15 cellular contexts compared by ENCODE assay signal in the genomic region with DNA sequence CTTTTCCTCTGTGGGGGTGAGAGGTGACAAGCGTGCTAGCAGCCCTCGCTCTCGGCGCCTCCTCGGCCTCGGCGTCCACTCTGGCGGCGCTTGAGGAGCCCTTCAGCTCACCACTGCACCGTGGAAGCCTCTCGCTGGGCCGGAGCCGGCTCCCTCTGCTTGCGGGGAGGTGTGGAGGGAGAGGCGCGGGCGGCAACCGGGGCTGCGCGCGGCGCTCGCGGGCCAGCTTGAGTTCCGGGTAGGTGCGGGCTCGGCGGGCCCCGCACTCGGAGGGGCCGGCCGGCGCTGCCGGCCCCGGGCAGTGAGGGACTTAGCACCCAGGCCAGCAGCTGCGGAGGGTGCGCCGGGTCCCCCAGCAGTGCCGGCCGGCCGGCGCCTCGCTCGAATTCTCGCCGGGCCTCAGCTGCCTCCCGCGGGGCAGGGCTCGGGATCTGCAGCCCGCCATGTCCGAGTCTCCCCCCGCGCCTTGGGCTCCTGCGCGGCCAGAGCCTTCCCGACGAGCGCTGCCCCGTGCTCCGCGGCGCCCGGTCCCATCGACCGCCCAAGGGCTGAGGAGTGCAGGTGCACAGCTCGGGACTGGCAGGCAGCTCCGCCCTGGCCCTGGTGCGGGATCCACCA.
DNase-seq lines count a peak whose midpoint lies in the region; ATAC-seq and TF ChIP-seq lines count a peak whose summit lies in the region.
"Had no signal": no experiment of that assay in that cellular context is flagged by ENCODE, and none has a peak within 500 bp of the region (broad histone marks: within the 10 kb centered on the region; RNA-seq: fewer than 3 reads in every experiment).

No MANE protein-coding gene starts in this region.

- ATAC-seq in activated CD8-positive, alpha-beta T cell treated with anti-CD3 and anti-CD28 coated beads for 36 hours = no peak
- no peak for ATAC-seq in activated CD4-positive, alpha-beta T cell treated with anti-CD3 and anti-CD28 coated beads for 36 hours
- ATAC-seq in GM21737 (IDR thresholded peaks at IDR 0.05; ENCODE audit: unreplicated experiment) = no peak
- ATAC-seq: T-cell had no signal

- TF ChIP-seq POLR2A in sigmoid colon (IDR thresholded peaks at IDR 0.05) = no peak

- no peak for TF ChIP-seq CTCF in colonic mucosa (IDR thresholded peaks at IDR 0.05)
- no peak for TF ChIP-seq CTCF in sigmoid colon (IDR thresholded peaks at IDR 0.05)
- TF ChIP-seq CTCF in activated CD8-positive, alpha-beta T cell treated with anti-CD3 and anti-CD28 coated beads for 36 hours (IDR thresholded peaks at IDR 0.05) = no peak

- peak overlapping the region; percentile 52 for H3K4me3 ChIP-seq in HUES48 (ENCODE audit: low read depth, low read length)
- peak overlapping the region; percentile 30 for H3K4me3 ChIP-seq in colonic mucosa
- peak overlapping the region; percentile 38 for H3K4me3 ChIP-seq in iPS-18a (ENCODE audit: low read length)
- peak overlapping the region in 3 of 4 donors; percentile 31 to 55 (median 52) for H3K4me3 ChIP-seq in sigmoid colon

- no peaks in the 10 kb centered on the region for H3K36me3 Mint-ChIP-seq in activated CD8-positive, alpha-beta T cell treated with anti-CD3 and anti-CD28 coated beads for 36 hours (ENCODE audit: low read depth)
- no peaks in the 10 kb centered on the region for H3K36me3 Mint-ChIP-seq in activated CD4-positive, alpha-beta T cell treated with anti-CD3 and anti-CD28 coated beads for 36 hours (ENCODE audit: low read depth)
- H3K36me3 Mint-ChIP-seq: activated CD4-positive, alpha-beta memory T cell treated with anti-CD3 and anti-CD28 coated beads for 36 hours; CD4-positive, CD25-positive, alpha-beta regulatory T cell; T-cell had no signal

- intact Hi-C loops in colonic mucosa (cut with DNase I) (no loop called here), sigmoid colon (cut with DNase I) (no loop called here)
- intact Hi-C loops in activated CD8-positive, alpha-beta T cell treated with anti-CD3 and anti-CD28 coated beads for 36 hours (cut with micrococcal nuclease) = no loop called here
- intact Hi-C loops in activated CD4-positive, alpha-beta T cell treated with anti-CD3 and anti-CD28 coated beads for 36 hours (cut with DNase I, micrococcal nuclease) = no loop called here

- H3K9ac ChIP-seq in HUES48 (ENCODE audit: low read depth, low read length) (no peak overlapping the region), colonic mucosa (ENCODE audit: low read depth in 2 of 2, low read length in 2 of 2) (no peak overlapping the region), iPS-18a (ENCODE audit: low read length) (no peak overlapping the region)

- H3K36me3 ChIP-seq in HUES48 (ENCODE audit: control insufficient read depth, insufficient read depth, low read length) (no peaks in the 10 kb centered on the region), colonic mucosa (no peaks in the 10 kb centered on the region), iPS-18a (ENCODE audit: control insufficient read depth, low read depth, low read length) (no peaks in the 10 kb centered on the region), sigmoid colon (no peaks in the 10 kb centered on the region)

- 8 to 17% methylated on average over 68 of the region's 68 CpGs for WGBS in sigmoid colon, 2 donors

- H3K4me1 ChIP-seq in HUES48 (ENCODE audit: control insufficient read depth, insufficient read depth, low read length) = peaks cover 3% of the 10 kb centered on the region; the same call in 1 of the 2 replicates
- H3K4me1 ChIP-seq in colonic mucosa = no peaks in the 10 kb centered on the region
- H3K4me1 ChIP-seq in iPS-18a (ENCODE audit: control insufficient read depth, low read depth, low read length) = no peaks in the 10 kb centered on the region
- H3K4me1 ChIP-seq in sigmoid colon = peaks cover 0 to 9% (median 0%) of the 10 kb centered on the region in 4 donors

- peaks cover 39% of the 10 kb centered on the region for H3K27me3 Mint-ChIP-seq in activated CD8-positive, alpha-beta T cell treated with anti-CD3 and anti-CD28 coated beads for 36 hours
- peaks cover 42% of the 10 kb centered on the region for H3K27me3 Mint-ChIP-seq in activated CD4-positive, alpha-beta T cell treated with anti-CD3 and anti-CD28 coated beads for 36 hours

- TF ChIP-seq EP300 in sigmoid colon (IDR thresholded peaks at IDR 0.05) = no peak

- CTCF ChIA-PET in activated CD8-positive, alpha-beta T cell treated with anti-CD3 and anti-CD28 coated beads for 36 hours (lab: Charles Lee) = no interaction called here
- CTCF ChIA-PET in activated CD4-positive, alpha-beta T cell treated with anti-CD3 and anti-CD28 coated beads for 36 hours (lab: Charles Lee) = no interaction called here

- H3K27ac ChIP-seq in HUES48 (ENCODE audit: low read depth, low read length) = no peak overlapping the region
- H3K27ac ChIP-seq in colonic mucosa = no peak overlapping the region
- H3K27ac ChIP-seq in iPS-18a (ENCODE audit: low read length) = no peak overlapping the region
- peak overlapping the region in 2 of 4 donors; percentile 2 to 28 for H3K27ac ChIP-seq in sigmoid colon

- H3K27me3 ChIP-seq in HUES48 (ENCODE audit: control insufficient read depth, insufficient read depth, low read length) (peaks cover 58% of the 10 kb centered on the region), colonic mucosa (no peaks in the 10 kb centered on the region), iPS-18a (ENCODE audit: control insufficient read depth, insufficient read depth, low read length) (peaks cover 51% of the 10 kb centered on the region), sigmoid colon (peaks cover 0 to 43% (median 24%) of the 10 kb centered on the region in 3 donors)

- H3K9me3 ChIP-seq in HUES48 (ENCODE audit: control insufficient read depth, insufficient read depth, low read length) (no peaks in the 10 kb centered on the region), colonic mucosa (no peaks in the 10 kb centered on the region), iPS-18a (ENCODE audit: control insufficient read depth, low read depth, low read length) (no peaks in the 10 kb centered on the region), sigmoid colon (no peaks in the 10 kb centered on the region)

- POLR2A ChIA-PET in activated CD8-positive, alpha-beta T cell treated with anti-CD3 and anti-CD28 coated beads for 36 hours (lab: Charles Lee) = no interaction called here
- POLR2A ChIA-PET in activated CD4-positive, alpha-beta T cell treated with anti-CD3 and anti-CD28 coated beads for 36 hours (lab: Charles Lee) = no interaction called here

- H3K4me3 Mint-ChIP-seq in activated CD8-positive, alpha-beta T cell treated with anti-CD3 and anti-CD28 coated beads for 36 hours = no peak overlapping the region
- no peak overlapping the region for H3K4me3 Mint-ChIP-seq in activated CD4-positive, alpha-beta T cell treated with anti-CD3 and anti-CD28 coated beads for 36 hours
- H3K4me3 Mint-ChIP-seq: activated CD4-positive, alpha-beta memory T cell treated with anti-CD3 and anti-CD28 coated beads for 36 hours; activated naive CD4-positive, alpha-beta T cell treated with anti-CD3 and anti-CD28 coated beads, Interleukin-2, amount 50 U/mL, for 24 hours; CD4-positive, CD25-positive, alpha-beta regulatory T cell; T-cell had no signal

- peaks cover 5% of the 10 kb centered on the region for H3K9me3 Mint-ChIP-seq in activated CD8-positive, alpha-beta T cell treated with anti-CD3 and anti-CD28 coated beads for 36 hours
- no peaks in the 10 kb centered on the region for H3K9me3 Mint-ChIP-seq in activated CD4-positive, alpha-beta T cell treated with anti-CD3 and anti-CD28 coated beads for 36 hours (ENCODE audit: low read depth)

- DNase-seq in colonic mucosa = peak; percentile 25
- no peak for DNase-seq in sigmoid colon
- DNase-seq in activated CD8-positive, alpha-beta T cell treated with anti-CD3 and anti-CD28 coated beads for 36 hours = no peak
- DNase-seq in activated CD4-positive, alpha-beta T cell treated with anti-CD3 and anti-CD28 coated beads for 36 hours = no peak
- DNase-seq in NCI-H345 (lab: John Stamatoyannopoulos, UW) = no peak
- DNase-seq: activated CD4-positive, alpha-beta memory T cell treated with anti-CD3 and anti-CD28 coated beads for 36 hours; CD4-positive, CD25-positive, alpha-beta regulatory T cell; cortex of kidney; midbrain; NCI-H1417; T-cell had no signal

- no peaks in the 10 kb centered on the region for H3K4me1 Mint-ChIP-seq in activated CD8-positive, alpha-beta T cell treated with anti-CD3 and anti-CD28 coated beads for 36 hours (ENCODE audit: low read depth)
- no peaks in the 10 kb centered on the region for H3K4me1 Mint-ChIP-seq in activated CD4-positive, alpha-beta T cell treated with anti-CD3 and anti-CD28 coated beads for 36 hours
- H3K4me1 Mint-ChIP-seq: activated naive CD4-positive, alpha-beta T cell treated with anti-CD3 and anti-CD28 coated beads, Interleukin-2, amount 50 U/mL, for 24 hours; CD4-positive, CD25-positive, alpha-beta regulatory T cell; T-cell had no signal

- no peak overlapping the region for H3K27ac Mint-ChIP-seq in activated CD8-positive, alpha-beta T cell treated with anti-CD3 and anti-CD28 coated beads for 36 hours
- H3K27ac Mint-ChIP-seq in activated CD4-positive, alpha-beta T cell treated with anti-CD3 and anti-CD28 coated beads for 36 hours = no peak overlapping the region
- H3K27ac Mint-ChIP-seq: activated CD4-positive, alpha-beta memory T cell treated with anti-CD3 and anti-CD28 coated beads for 36 hours; activated naive CD4-positive, alpha-beta T cell treated with anti-CD3 and anti-CD28 coated beads, Interleukin-2, amount 50 U/mL, for 24 hours; CD4-positive, CD25-positive, alpha-beta regulatory T cell; T-cell had no signal
